1 cellular context compared by ENCODE assay signal in the genomic region with DNA sequence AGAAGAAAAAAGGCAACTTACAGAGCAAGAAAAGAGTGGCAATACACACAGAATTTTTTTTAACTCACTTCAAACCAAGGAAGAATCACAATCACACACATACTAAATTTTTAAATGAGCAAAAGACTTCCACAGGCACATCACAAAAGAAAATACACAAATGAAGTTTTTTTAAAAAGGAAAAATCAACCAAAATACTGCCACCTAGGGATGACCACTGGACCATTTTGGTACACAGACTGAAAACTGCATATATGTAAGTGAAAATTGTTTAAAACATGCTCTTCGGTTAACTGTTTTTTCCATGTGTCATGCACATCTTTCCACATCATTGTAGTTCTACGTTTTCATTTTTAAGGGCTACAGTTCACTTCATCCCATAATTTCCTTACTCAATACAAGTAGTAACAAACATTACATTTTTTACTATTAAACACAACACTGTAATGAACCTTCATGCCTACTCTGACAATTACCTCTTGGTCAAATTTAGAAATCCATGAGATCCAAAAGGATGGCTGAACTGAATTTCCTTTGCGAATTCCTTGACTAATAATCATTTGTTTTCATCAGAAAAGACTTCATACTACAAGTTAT.
TF ChIP-seq lines count a peak whose summit lies in the region.

No MANE protein-coding gene starts in this region.

TF ChIP-seq in IMR-90, 13 proteins besides CTCF, POLR2A, EP300 and RAD21:
- no peak for TF ChIP-seq USF2 (IDR thresholded peaks at IDR 0.05; ENCODE audit: low read depth, low read length)
- TF ChIP-seq, protein P1, sequence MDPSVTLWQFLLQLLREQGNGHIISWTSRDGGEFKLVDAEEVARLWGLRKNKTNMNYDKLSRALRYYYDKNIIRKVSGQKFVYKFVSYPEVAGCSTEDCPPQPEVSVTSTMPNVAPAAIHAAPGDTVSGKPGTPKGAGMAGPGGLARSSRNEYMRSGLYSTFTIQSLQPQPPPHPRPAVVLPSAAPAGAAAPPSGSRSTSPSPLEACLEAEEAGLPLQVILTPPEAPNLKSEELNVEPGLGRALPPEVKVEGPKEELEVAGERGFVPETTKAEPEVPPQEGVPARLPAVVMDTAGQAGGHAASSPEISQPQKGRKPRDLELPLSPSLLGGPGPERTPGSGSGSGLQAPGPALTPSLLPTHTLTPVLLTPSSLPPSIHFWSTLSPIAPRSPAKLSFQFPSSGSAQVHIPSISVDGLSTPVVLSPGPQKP (IDR thresholded peaks at IDR 0.05; ENCODE audit: borderline replicate concordance, low read depth, low read length) = no peak
- no peak for TF ChIP-seq MAFK (IDR thresholded peaks at IDR 0.05; ENCODE audit: low read depth, low read length)
- no peak for TF ChIP-seq FOS (IDR thresholded peaks at IDR 0.05; ENCODE audit: low read depth, low read length)
- no peak for TF ChIP-seq MXI1 (IDR thresholded peaks at IDR 0.05; ENCODE audit: borderline replicate concordance, low read depth, low read length)
- no peak for TF ChIP-seq CEBPB (IDR thresholded peaks at IDR 0.05; ENCODE audit: low read depth, low read length)
- TF ChIP-seq BHLHE40 (IDR thresholded peaks at IDR 0.05; ENCODE audit: low read depth, low read length) = no peak
- TF ChIP-seq CHD1 (IDR thresholded peaks at IDR 0.05; ENCODE audit: low read depth, low read length) = no peak
- no peak for TF ChIP-seq MAZ (IDR thresholded peaks at IDR 0.05; ENCODE audit: borderline replicate concordance, low read depth, low read length)
- TF ChIP-seq RFX5 (IDR thresholded peaks at IDR 0.05; ENCODE audit: low read depth, low read length) = no peak
- TF ChIP-seq NFE2L2 (IDR thresholded peaks at IDR 0.05; ENCODE audit: low read depth, low read length) = no peak
- TF ChIP-seq RCOR1 (IDR thresholded peaks at IDR 0.05; ENCODE audit: insufficient replicate concordance, low read length) = no peak
- no peak for TF ChIP-seq SMC3 (IDR thresholded peaks at IDR 0.05; ENCODE audit: low read depth, low read length)
TF ChIP-seq in IMR-90: peak in this region for 0.
